ENCODE assay signal across 10 cellular contexts in genomic region chr14:101878222-101879211, GRCh38.
DNase-seq lines count a peak whose midpoint lies in the region; ATAC-seq and TF ChIP-seq lines count a peak whose summit lies in the region.
"Had no signal": no experiment of that assay in that cellular context is flagged by ENCODE, and none has a peak within 500 bp of the region (broad histone marks: within the 10 kb centered on the region; RNA-seq: fewer than 3 reads in every experiment).

No MANE protein-coding gene starts in this region.

- ATAC-seq in activated naive CD4-positive, alpha-beta T cell treated with anti-CD3 and anti-CD28 coated beads, Interleukin-2, amount 50 U/mL, for 72 hours = peak; percentile 68 to 73
- ATAC-seq in natural killer cell (peak; percentile 58 to 67 (median 66)), GM23338 (no peak), HG02798 (IDR thresholded peaks at IDR 0.05; ENCODE audit: poor library complexity, unreplicated experiment) (no peak)

- H3K9me2 ChIP-seq in Karpas-422 (replicated peaks; ENCODE audit: insufficient read depth, low read length) = no peaks in the 10 kb centered on the region
- H3K9me2 ChIP-seq in GM23338 (ENCODE audit: insufficient read depth) = no peaks in the 10 kb centered on the region

- H3K9me3 ChIP-seq in Karpas-422 (ENCODE audit: low read length) = no peaks in the 10 kb centered on the region

- no peaks in the 10 kb centered on the region for H3F3A ChIP-seq in GM23338 (replicated peaks; ENCODE audit: low read depth)

- no peak overlapping the region for H3K9ac ChIP-seq in Karpas-422 (ENCODE audit: low read length)

- peak overlapping the region; percentile 94 to 96 for H3K27ac Mint-ChIP-seq in activated naive CD4-positive, alpha-beta T cell treated with anti-CD3 and anti-CD28 coated beads, Interleukin-2, amount 50 U/mL, for 72 hours
- H3K27ac Mint-ChIP-seq in natural killer cell (peak overlapping the region; percentile 93 to 94), GM23338 (no peak overlapping the region)

- peaks cover 77% of the 10 kb centered on the region for H3K79me2 ChIP-seq in Karpas-422 (ENCODE audit: low read length)
- peaks cover 7% of the 10 kb centered on the region; the same call in 1 of the 2 replicates for H3K79me2 ChIP-seq in GM23338 (replicated peaks; ENCODE audit: insufficient read depth)

- H2AFZ ChIP-seq in Karpas-422 (ENCODE audit: low read length) (no peak overlapping the region), GM23338 (no peak overlapping the region)

- H3K4me3 Mint-ChIP-seq in natural killer cell = peak overlapping the region; percentile 76
- H3K4me3 Mint-ChIP-seq in GM23338 = no peak overlapping the region

- H3K9me3 Mint-ChIP-seq in activated naive CD4-positive, alpha-beta T cell treated with anti-CD3 and anti-CD28 coated beads, Interleukin-2, amount 50 U/mL, for 72 hours = no peaks in the 10 kb centered on the region
- H3K9me3 Mint-ChIP-seq in natural killer cell (no peaks in the 10 kb centered on the region), GM23338 (no peaks in the 10 kb centered on the region)

- H3K4me1 Mint-ChIP-seq in natural killer cell (peaks cover 75 to 84% of the 10 kb centered on the region in 2 donors), GM23338 (no peaks in the 10 kb centered on the region)

- intact Hi-C loops in natural killer cell (cut with micrococcal nuclease) = loop anchor here (1.0 to 5.0 kb wide), 5 partner anchors 36 to 171 kb away; no protein-coding TSS in a partner anchor

- no peak overlapping the region for H3K4me2 ChIP-seq in Karpas-422 (ENCODE audit: low read depth, low read length, poor library complexity, severe bottlenecking)
- H3K4me2 ChIP-seq in GM23338 = no peak overlapping the region

- H3K27me3 Mint-ChIP-seq in natural killer cell (ENCODE audit: low read depth in 2 of 2) = no peaks in the 10 kb centered on the region
- no peaks in the 10 kb centered on the region for H3K27me3 Mint-ChIP-seq in GM23338 (ENCODE audit: insufficient read depth, low read depth, poor library complexity)

- H3K27me3 ChIP-seq in Karpas-422 (ENCODE audit: low read length) = no peaks in the 10 kb centered on the region
- no peaks in the 10 kb centered on the region for H3K27me3 ChIP-seq in GM23338 (ENCODE audit: insufficient read depth)

- H4K20me1 ChIP-seq in Karpas-422 (ENCODE audit: insufficient read depth, low read depth, low read length) = no peaks in the 10 kb centered on the region
- peaks cover 32% of the 10 kb centered on the region for H4K20me1 ChIP-seq in GM23338 (replicated peaks; ENCODE audit: insufficient read depth)

- peak overlapping the region; percentile 98 for H3K27ac ChIP-seq in Karpas-422 (ENCODE audit: low read length)
- H3K27ac ChIP-seq in GM23338 (ENCODE audit: low read depth) = no peak overlapping the region

- DNase-seq in GM10266 (ENCODE audit: extremely low spot score) (peak; percentile 34), Karpas-422 (no peak), natural killer cell (peak; percentile 49), AG08396 (ENCODE audit: low spot score) (no peak), HCEC 1CT (no peak), GM23338 (ENCODE audit: low spot score) (no peak)
- DNase-seq in activated naive CD4-positive, alpha-beta T cell treated with anti-CD3 and anti-CD28 coated beads, Interleukin-2, amount 50 U/mL, for 72 hours (ENCODE audit: low spot score in 2 of 2) = peak; percentile 60 to 72
- DNase-seq: mesendoderm, NCI-H1092 treated with DMSO at 0.1 percent for 48 hours had no signal

- H3K36me3 ChIP-seq in Karpas-422 (ENCODE audit: insufficient read depth, low read length) (peaks cover 18% of the 10 kb centered on the region; the same call in 1 of the 2 replicates), GM23338 (ENCODE audit: insufficient read depth) (no peaks in the 10 kb centered on the region)

- TF ChIP-seq CTCF in GM10266 (IDR thresholded peaks at IDR 0.05; ENCODE audit: control insufficient read depth, insufficient read depth, low read depth, missing control alignments) (no peak), natural killer cell (IDR thresholded peaks at IDR 0.05) (no peak), GM23338 (conservative IDR thresholded peaks at IDR 0.05; ENCODE audit: low read depth in 2 of 2) (no peak)

- H3K4me3 ChIP-seq in Karpas-422 (ENCODE audit: low read length) (no peak overlapping the region), GM23338 (no peak overlapping the region)

- H3K4me1 ChIP-seq in Karpas-422 (ENCODE audit: low read length) (peaks cover 45% of the 10 kb centered on the region), GM23338 (ENCODE audit: insufficient read depth) (no peaks in the 10 kb centered on the region)

- H3K36me3 Mint-ChIP-seq in activated naive CD4-positive, alpha-beta T cell treated with anti-CD3 and anti-CD28 coated beads, Interleukin-2, amount 50 U/mL, for 72 hours = peaks cover 0 to 37% of the 10 kb centered on the region in 2 donors
- no peaks in the 10 kb centered on the region for H3K36me3 Mint-ChIP-seq in natural killer cell
- H3K36me3 Mint-ChIP-seq in GM23338 (ENCODE audit: low read depth) = 0 out of 3 replicates have a peak, but pooled peaks cover under 1% of the 10 kb centered on the region

TF ChIP-seq in GM23338, 12 proteins besides CTCF, POLR2A, EP300 and RAD21 (continues in another document):
- no peak for TF ChIP-seq ZNF462 (CRISPR knock-in tag; IDR thresholded peaks at IDR 0.05)
- TF ChIP-seq NANOG (IDR thresholded peaks at IDR 0.05; ENCODE audit: borderline replicate concordance) = no peak
- TF ChIP-seq JUNB (IDR thresholded peaks at IDR 0.05; ENCODE audit: unreplicated experiment) = no peak
- no peak for TF ChIP-seq POLR2AphosphoS5 (IDR thresholded peaks at IDR 0.05; ENCODE audit: low read depth)
- no peak for TF ChIP-seq STAT1 (IDR thresholded peaks at IDR 0.05; ENCODE audit: unreplicated experiment)
- TF ChIP-seq ETS1 (IDR thresholded peaks at IDR 0.05) = no peak

Comparison
In these comparisons a context has a peak if more than half of its experiments do, and no peak if none do; other contexts are left out.
1. DNase-seq: peak in GM10266 (single experiment), activated naive CD4-positive, alpha-beta T cell treated with anti-CD3 and anti-CD28 coated beads, Interleukin-2, amount 50 U/mL, for 72 hours (2 of 2) and natural killer cell (single experiment); none in Karpas-422 (single experiment), AG08396 (single experiment), HCEC 1CT (single experiment) and GM23338 (single experiment).
2. ATAC-seq: peak in activated naive CD4-positive, alpha-beta T cell treated with anti-CD3 and anti-CD28 coated beads, Interleukin-2, amount 50 U/mL, for 72 hours (2 of 2) and natural killer cell (3 of 3); none in GM23338 (single experiment) and HG02798 (single experiment).